ENCODE assay signal across 26 cellular contexts in genomic region chr18:11037841-11038240, GRCh38.
"Had no signal": no experiment of that assay in that cellular context is flagged by ENCODE, and none has a peak within 500 bp of the region (broad histone marks: within the 10 kb centered on the region; RNA-seq: fewer than 3 reads in every experiment).

No MANE protein-coding gene starts in this region.

- ATAC-seq: gastroesophageal sphincter; left lobe of liver; naive thymus-derived CD8-positive, alpha-beta T cell; psoas muscle; right lobe of liver; stimulated activated naive B cell treated with anti-CD40 and anti-IgM and Interleukin-4, amounts not matched to agents 10 μg/mL and 1 μg/mL and 100 μg/mL, for 72 hours; stimulated activated naive CD8-positive, alpha-beta T cell treated with anti-CD3 and anti-CD28 coated beads, Interleukin-15, amount 100 ng/mL, for 72 hours; upper lobe of right lung had no signal

- H3K4me1 ChIP-seq: gastroesophageal sphincter, neural progenitor cell, parathyroid adenoma, testis, upper lobe of right lung, vagina had no signal

- H3K4me3 Mint-ChIP-seq: naive thymus-derived CD8-positive, alpha-beta T cell; neural progenitor cell; stimulated activated naive B cell treated with anti-CD40 and anti-IgM and Interleukin-4, amounts not matched to agents 10 μg/mL and 1 μg/mL and 100 μg/mL, for 72 hours; stimulated activated naive CD8-positive, alpha-beta T cell treated with anti-CD3 and anti-CD28 coated beads, Interleukin-15, amount 100 ng/mL, for 72 hours had no signal

- DNase-seq: dermis blood vessel endothelial cell; esophagus squamous epithelium; foreskin fibroblast; head of caudate nucleus; hippocampal formation; kidney glomerular epithelial cell; mammary epithelial cell; naive thymus-derived CD8-positive, alpha-beta T cell; nucleus accumbens; psoas muscle; retina; right lobe of liver; spleen; stimulated activated CD4-positive, alpha-beta T cell treated with anti-CD3 and anti-CD28 coated beads, Interleukin-15, amount 100 ng/mL, for 24 hours; stimulated activated CD4-positive, alpha-beta T cell treated with anti-CD3 and anti-CD28 coated beads, Interleukin-1b, Interleukin-23, amount 100 ng/mL, for 48 hours; stimulated activated CD4-positive, alpha-beta T cell treated with anti-CD3 and anti-CD28 coated beads, Interleukin-4, amount 100 ng/mL, for 24 hours; stimulated activated naive B cell treated with anti-CD40 and anti-IgM and Interleukin-4, amounts not matched to agents 10 μg/mL and 1 μg/mL and 100 μg/mL, for 72 hours; stimulated activated naive CD8-positive, alpha-beta T cell treated with anti-CD3 and anti-CD28 coated beads, Interleukin-15, amount 100 ng/mL, for 72 hours; testis; upper lobe of right lung had no signal

- H3K79me2 ChIP-seq: parathyroid adenoma had no signal

- H2AFZ ChIP-seq: neural progenitor cell, parathyroid adenoma had no signal

- H3K27ac ChIP-seq: esophagus squamous epithelium, gastroesophageal sphincter, neural progenitor cell, parathyroid adenoma, psoas muscle, right lobe of liver, spleen, testis, tibial nerve, upper lobe of right lung, vagina had no signal

- H3K9me3 ChIP-seq: esophagus squamous epithelium, gastroesophageal sphincter, psoas muscle, right lobe of liver, spleen, testis, tibial nerve, upper lobe of right lung, vagina had no signal

- H3K4me1 Mint-ChIP-seq: neural progenitor cell; stimulated activated naive B cell treated with anti-CD40 and anti-IgM and Interleukin-4, amounts not matched to agents 10 μg/mL and 1 μg/mL and 100 μg/mL, for 72 hours; stimulated activated naive CD8-positive, alpha-beta T cell treated with anti-CD3 and anti-CD28 coated beads, Interleukin-15, amount 100 ng/mL, for 72 hours had no signal

- H3K4me3 ChIP-seq: esophagus squamous epithelium, gastroesophageal sphincter, neural progenitor cell, psoas muscle, right lobe of liver, spleen, testis, tibial nerve, upper lobe of right lung, vagina had no signal

- H3K4me2 ChIP-seq: neural progenitor cell had no signal

- H3K27ac Mint-ChIP-seq: naive thymus-derived CD8-positive, alpha-beta T cell; neural progenitor cell; stimulated activated naive B cell treated with anti-CD40 and anti-IgM and Interleukin-4, amounts not matched to agents 10 μg/mL and 1 μg/mL and 100 μg/mL, for 72 hours; stimulated activated naive CD8-positive, alpha-beta T cell treated with anti-CD3 and anti-CD28 coated beads, Interleukin-15, amount 100 ng/mL, for 72 hours had no signal

- H3K27me3 ChIP-seq: esophagus squamous epithelium, gastroesophageal sphincter, neural progenitor cell, right lobe of liver, testis, tibial nerve, upper lobe of right lung, vagina had no signal

- H3K36me3 ChIP-seq: esophagus squamous epithelium, gastroesophageal sphincter, neural progenitor cell, right lobe of liver, spleen, tibial nerve, upper lobe of right lung, vagina had no signal

- H3K36me3 Mint-ChIP-seq: naive thymus-derived CD8-positive, alpha-beta T cell; neural progenitor cell; stimulated activated naive B cell treated with anti-CD40 and anti-IgM and Interleukin-4, amounts not matched to agents 10 μg/mL and 1 μg/mL and 100 μg/mL, for 72 hours had no signal

- H3K9ac ChIP-seq: neural progenitor cell, parathyroid adenoma had no signal

- H3K9me3 Mint-ChIP-seq: naive thymus-derived CD8-positive, alpha-beta T cell; neural progenitor cell; stimulated activated naive B cell treated with anti-CD40 and anti-IgM and Interleukin-4, amounts not matched to agents 10 μg/mL and 1 μg/mL and 100 μg/mL, for 72 hours; stimulated activated naive CD8-positive, alpha-beta T cell treated with anti-CD3 and anti-CD28 coated beads, Interleukin-15, amount 100 ng/mL, for 72 hours had no signal
